Comparison of ENCODE assay signal across 12 cellular contexts in the genomic region with DNA sequence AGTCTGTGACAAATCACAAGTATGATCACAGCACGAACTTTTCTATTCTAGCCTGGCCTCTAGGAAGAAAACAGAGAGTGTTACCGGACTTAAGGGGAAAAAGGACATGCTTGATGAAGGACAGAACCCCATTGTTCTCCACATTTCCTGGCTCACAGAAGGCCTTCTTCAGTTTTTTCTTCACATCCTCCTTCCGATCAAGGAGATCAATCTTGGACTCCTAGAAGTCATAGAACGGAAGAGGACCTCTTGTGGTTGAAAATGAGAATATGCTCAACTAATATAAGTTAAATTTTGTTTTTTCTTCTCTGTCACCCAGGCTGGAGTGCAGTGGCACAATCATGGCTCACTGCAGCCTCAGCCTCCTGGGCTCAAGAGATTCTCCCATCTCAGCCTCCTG. TPM values are rescaled to one million over a fixed set of nuclear protein-coding genes. Genes with fewer than 3 reads are reported as not detected.
DNase-seq lines count a peak whose midpoint lies in the region; ATAC-seq and TF ChIP-seq lines count a peak whose summit lies in the region.
"Had no signal": no experiment of that assay in that cellular context is flagged by ENCODE, and none has a peak within 500 bp of the region (broad histone marks: within the 10 kb centered on the region; RNA-seq: fewer than 3 reads in every experiment).

No MANE protein-coding gene starts in this region.

- 28 to 46% (median 36%) methylated on average over 4 of the region's 4 CpGs for WGBS in adrenal gland, 4 donors
- WGBS in psoas muscle, 3 donors = 64 to 78% (median 69%) methylated on average over 4 of the region's 4 CpGs

- TF ChIP-seq CTCF in A673 (conservative IDR thresholded peaks at IDR 0.05; ENCODE audit: low read depth, low read length) = peak; percentile 28; the same call in 1 of the 2 replicates
- TF ChIP-seq CTCF in GM13977 (IDR thresholded peaks at IDR 0.05; ENCODE audit: extremely low read depth, insufficient read depth, missing control alignments) = peak; percentile 13
- peak; percentile 24 to 55 (median 50) for TF ChIP-seq CTCF in adrenal gland (IDR thresholded peaks at IDR 0.05)
- no peak for TF ChIP-seq CTCF in psoas muscle (IDR thresholded peaks at IDR 0.05)

- in situ Hi-C loops in GM13977 (cut with MboI; ENCODE audit: low pct_unique_long_range_greater_than_20kb, low sequenced_read_pairs, unreplicated experiment) = no loop called here

- DNase-seq in A673 (ENCODE audit: low spot score) (peak; percentile 40), GM13977 (ENCODE audit: low spot score) (no peak), adrenal gland (no peak), kidney tubule cell (ENCODE audit: low spot score) (peak; percentile 16), C1 segment of cervical spinal cord (lab: John Stamatoyannopoulos, UW) (no peak), SKM-1 treated with dmso at 0.1 percent for 144 hours (lab: John Stamatoyannopoulos, UW; ENCODE audit: unreplicated experiment) (no peak), psoas muscle (no peak), NCI-H345 treated with DMSO at 0.1 percent for 48 hours (lab: John Stamatoyannopoulos, UW; ENCODE audit: unreplicated experiment) (no peak)
- DNase-seq: activated naive CD4-positive, alpha-beta T cell treated with anti-CD3 and anti-CD28 coated beads, Interleukin-2, amount 10 ng/mL, durations not matched to agents 7 days and 5 days; DMS79 treated with DMSO at 0.1 percent for 48 hours had no signal

- H3K4me1 ChIP-seq in A673 (ENCODE audit: insufficient read depth, low read length, poor library complexity, severe bottlenecking) (no peaks in the 10 kb centered on the region), adrenal gland (replicated peaks in 1 of 2) (peaks cover 9 to 10% of the 10 kb centered on the region in 2 donors), psoas muscle (no peaks in the 10 kb centered on the region)

- no peak overlapping the region for H3K4me3 ChIP-seq in A673 (ENCODE audit: low read depth, low read length, poor library complexity, severe bottlenecking)
- no peak overlapping the region for H3K4me3 ChIP-seq in adrenal gland
- no peak overlapping the region for H3K4me3 ChIP-seq in psoas muscle
- H3K4me3 ChIP-seq: SK-N-MC, skin epidermis had no signal

- no peak overlapping the region for H3K27ac ChIP-seq in A673 (ENCODE audit: low read depth, low read length, poor library complexity, severe bottlenecking)
- H3K27ac ChIP-seq in adrenal gland = peak overlapping the region in 1 of 5 donors; percentile 9
- H3K27ac ChIP-seq in psoas muscle = no peak overlapping the region
- H3K27ac ChIP-seq: SK-N-MC had no signal

- no peaks in the 10 kb centered on the region for H3K9me3 ChIP-seq in A673 (ENCODE audit: low read depth, low read length, poor library complexity, severe bottlenecking)
- no peaks in the 10 kb centered on the region for H3K9me3 ChIP-seq in adrenal gland (replicated peaks in 1 of 3)
- H3K9me3 ChIP-seq in psoas muscle = no peaks in the 10 kb centered on the region

- H3K27me3 ChIP-seq in A673 (replicated peaks; ENCODE audit: insufficient read depth, low read depth, low read length, poor library complexity) (no peaks in the 10 kb centered on the region), adrenal gland (no peaks in the 10 kb centered on the region), psoas muscle (ENCODE audit: insufficient read depth in 3 of 3, low read length in 2 of 3) (no peaks in the 10 kb centered on the region)

- H3K36me3 ChIP-seq in A673 (ENCODE audit: insufficient read depth, low read length, poor library complexity, severe bottlenecking) = peaks cover 92% of the 10 kb centered on the region
- peaks cover 0 to 83% of the 10 kb centered on the region in 2 donors for H3K36me3 ChIP-seq in adrenal gland (replicated peaks in 1 of 2)
- H3K36me3 ChIP-seq in psoas muscle (ENCODE audit: insufficient read depth in 1 of 2, low read depth in 1 of 2) = peaks cover 24 to 99% of the 10 kb centered on the region in 2 donors

- intact Hi-C loops in A673 (cut with micrococcal nuclease; ENCODE audit: unreplicated experiment) = no loop called here
- intact Hi-C loops in adrenal gland (cut with DNase I) = no loop called here
- intact Hi-C loops in psoas muscle (cut with DNase I) = no loop called here

- POLR2A ChIA-PET in A673 (lab: Charles Lee; ENCODE audit: low non-redundant PET) = no interaction called here

- CTCF ChIA-PET in A673 (lab: Charles Lee) = no interaction called here

- ATAC-seq in psoas muscle = no peak

- no TSS peak for BruUV-seq in A673 (replicated peaks; lab: Mats Ljungman, UMichigan)

- TF ChIP-seq POLR2A in adrenal gland (IDR thresholded peaks at IDR 0.05) = no peak

RNA-seq across cellular contexts. Expression of a gene that starts 30.3 kb away (rescaled TPM):
- total RNA-seq in A673 (2021) (262 and 299 TPM in 2 replicates), adrenal gland (100 to 1,000 TPM in 4 of 8 donors, 10 to 100 TPM in 4; 73.9 to 190 (median 97.0) TPM), psoas muscle (10 to 100 TPM; 36.9 to 90.2 (median 72.4) TPM)
- polyA plus RNA-seq in adrenal gland (100 to 1,000 TPM in 1 of 3 donors, 10 to 100 TPM in 2; 55.5 to 183 (median 56.1) TPM), psoas muscle (100 to 1,000 TPM in 1 of 3 donors, 10 to 100 TPM in 2; 43.0 to 114 (median 90.9) TPM)

RNA-seq across cellular contexts. Expression of a gene that starts 30.6 kb away (rescaled TPM):
- total RNA-seq in A673 (2021) (66.1 and 69.3 TPM in 2 replicates), adrenal gland (10 to 100 TPM; 14.0 to 50.1 (median 32.9) TPM), psoas muscle (10 to 100 TPM in 3 of 4 donors, 1 to 10 TPM in 1; 9.7 to 18.1 (median 12.9) TPM)
- polyA plus RNA-seq in adrenal gland (10 to 100 TPM; 14.0 to 45.9 (median 22.4) TPM), psoas muscle (1 to 10 TPM; 3.9 to 7.7 (median 4.5) TPM)

Comparison
In these comparisons a context has a peak if more than half of its experiments do, and no peak if none do; other contexts are left out.
1. DNase-seq: peak in A673 (single experiment) and kidney tubule cell (single experiment); none in GM13977 (single experiment), adrenal gland (0 of 7), C1 segment of cervical spinal cord (0 of 14), SKM-1 treated with dmso at 0.1 percent for 144 hours (single experiment), psoas muscle (0 of 2) and NCI-H345 treated with DMSO at 0.1 percent for 48 hours (single experiment).